In genomic region chrX:9842541-9842940, GRCh38 we compare ENCODE assay signal across 1 cellular context.
TF ChIP-seq lines count a peak whose summit lies in the region.

No MANE protein-coding gene starts in this region.

TF ChIP-seq in H1, 55 proteins besides CTCF, POLR2A, EP300 and RAD21:
- TF ChIP-seq USF2 (IDR thresholded peaks at IDR 0.05; ENCODE audit: low read length) (no peak), TBP (IDR thresholded peaks at IDR 0.05; ENCODE audit: low read depth, low read length) (no peak), KDM4A (IDR thresholded peaks at IDR 0.05; ENCODE audit: low read depth, low read length, severe bottlenecking) (no peak), KDM5A (IDR thresholded peaks at IDR 0.05; ENCODE audit: low read length) (no peak), JUND (IDR thresholded peaks at IDR 0.05; ENCODE audit: low read length) (no peak), BACH1 (IDR thresholded peaks at IDR 0.05; ENCODE audit: low read length) (no peak), RFX5 (IDR thresholded peaks at IDR 0.05; ENCODE audit: borderline replicate concordance, low read depth, low read length) (no peak), HDAC2 (IDR thresholded peaks at IDR 0.05; ENCODE audit: borderline replicate concordance in 1 of 2, low read depth in 2 of 2, low read length in 2 of 2) (no peak), SRF (IDR thresholded peaks at IDR 0.05; ENCODE audit: low read depth, low read length) (no peak), ZNF274 (IDR thresholded peaks at IDR 0.05; ENCODE audit: borderline replicate concordance, extremely low read depth, low read length) (no peak), TEAD4 (IDR thresholded peaks at IDR 0.05; ENCODE audit: low read depth, low read length) (no peak), TCF12 (IDR thresholded peaks at IDR 0.05; ENCODE audit: low read depth, low read length) (no peak), MAFK (IDR thresholded peaks at IDR 0.05; ENCODE audit: low read depth, low read length) (no peak), GABPA (IDR thresholded peaks at IDR 0.05; ENCODE audit: borderline replicate concordance, insufficient read depth, low read length) (no peak), PHF8 (conservative IDR thresholded peaks at IDR 0.05; ENCODE audit: low read depth, low read length) (no peak), CHD7 (IDR thresholded peaks at IDR 0.05; ENCODE audit: insufficient replicate concordance, low read length) (no peak), GTF2F1 (IDR thresholded peaks at IDR 0.05; ENCODE audit: borderline replicate concordance, low read depth, low read length) (no peak), CHD2 (IDR thresholded peaks at IDR 0.05; ENCODE audit: low read length) (no peak), POU5F1 (IDR thresholded peaks at IDR 0.05; ENCODE audit: low read depth, low read length) (no peak)
TF ChIP-seq in H1: peak in this region for 0.
